In the genomic region with DNA sequence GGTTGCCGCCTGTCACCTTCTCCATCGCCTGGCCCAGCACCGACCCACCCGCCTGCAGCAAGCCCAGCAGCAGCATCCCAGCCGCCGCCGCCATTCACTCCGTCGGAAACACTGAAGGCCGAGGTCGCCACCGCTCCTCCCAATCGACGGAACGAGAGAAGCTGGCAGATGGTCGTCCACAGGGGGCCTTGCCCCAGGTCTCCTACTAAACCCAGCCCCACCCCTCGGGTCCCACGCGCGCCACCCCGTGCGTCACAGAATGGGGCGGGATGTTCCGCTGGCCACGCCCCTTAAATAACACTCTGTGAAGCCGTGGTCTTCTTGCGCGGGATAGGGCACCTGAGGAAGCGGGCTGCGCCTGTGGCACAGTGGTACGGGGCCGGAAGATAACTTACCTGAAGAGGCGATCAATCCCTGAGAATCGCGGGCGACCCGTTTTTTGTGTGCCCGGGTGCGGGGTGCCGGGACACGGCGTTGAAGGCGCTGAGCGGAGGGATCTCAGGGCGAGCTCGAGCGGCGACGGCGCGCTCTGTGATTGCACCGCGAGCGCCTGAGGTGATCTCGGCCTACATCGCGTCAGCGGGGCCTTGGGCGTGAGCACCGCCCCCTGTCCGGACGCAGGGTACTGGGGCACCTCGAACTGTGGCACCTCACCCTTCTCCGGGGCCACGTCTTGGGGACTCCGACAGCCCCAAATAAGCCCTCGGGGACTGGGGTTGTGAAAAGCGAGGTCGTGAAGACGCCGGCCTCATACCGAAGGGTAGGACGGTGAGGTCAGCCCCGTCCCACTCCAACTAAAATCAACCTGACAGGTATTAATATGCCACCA, we compare ENCODE assay signal across 8 cellular contexts. TPM values are rescaled to one million over a fixed set of nuclear protein-coding genes. Genes with fewer than 3 reads are reported as not detected.
DNase-seq lines count a peak whose midpoint lies in the region; ATAC-seq and TF ChIP-seq lines count a peak whose summit lies in the region.

Gene CYP51A1 (minus strand): TSS at position 207 of the 829 bp plus-strand sequence. CDS start 113 bp downstream, at position 94.

- no peaks in the 10 kb centered on the region for H3K9me3 ChIP-seq in heart right ventricle

- peak within 1 kb of the TSS; percentile 77 to 99 (median 89) for H3K4me3 ChIP-seq in heart right ventricle

- H3K4me3 Mint-ChIP-seq in type B pancreatic cell = peak within 1 kb of the TSS; percentile 99

- H3K9me3 Mint-ChIP-seq in type B pancreatic cell = no peaks in the 10 kb centered on the region

- DNase-seq in NCI-H1694 (lab: John Stamatoyannopoulos, UW) (peak; percentile 96), amniotic epithelial cell (ENCODE audit: low read depth) (peak; percentile 89), heart right ventricle (peak; percentile 91 to 95), posterior cingulate gyrus (peak; percentile 90 to 99 (median 94)), type B pancreatic cell (ENCODE audit: extremely low spot score, unreplicated experiment) (peak; percentile 93)

- peaks cover 14% of the 10 kb centered on the region for H3K36me3 Mint-ChIP-seq in type B pancreatic cell

- H3K36me3 ChIP-seq in heart right ventricle = peaks cover 0 to 20% (median 5%) of the 10 kb centered on the region in 9 donors

- H3K4me1 Mint-ChIP-seq in type B pancreatic cell (ENCODE audit: unreplicated experiment) = peaks cover 35% of the 10 kb centered on the region

- no peaks in the 10 kb centered on the region for H3K27me3 ChIP-seq in heart right ventricle

- H3K27ac Mint-ChIP-seq in type B pancreatic cell = peak within 1 kb of the TSS; percentile 100

- intact Hi-C loops in T-helper 1 cell treated with Interleukin-12 subunit alpha and Interleukin-12 subunit beta and Interleukin-4 antibody, amounts not matched to agents 30 ng/mL and 1 ng/mL, for 36 hours (cut with micrococcal nuclease) = loop anchor here (1.0 to 10.0 kb wide), 16 partner anchors 44 to 1887 kb away; partner anchors contain the start of genes AKAP9, ANKIB1, BET1 and CDK6
- intact Hi-C loops in heart right ventricle (cut with DNase I) = loop anchor here in 3 of 10 donors (2.0 to 10.0 kb wide), 3 partner anchors 44 to 313 kb away; partner anchors contain the start of genes GATAD1 (in 3 of the 3) and LRRD1 (in 1 of the 3)
- intact Hi-C loops in posterior cingulate gyrus (cut with DNase I) = loop anchor here (2.0 to 5.0 kb wide), 4 partner anchors 44 to 313 kb away; partner anchors contain the start of genes AKAP9, ANKIB1, GATAD1 and KRIT1

- TF ChIP-seq CTCF in heart right ventricle (IDR thresholded peaks at IDR 0.05) (peak in 4 of 9 donors; percentile 11 to 27 (median 20)), type B pancreatic cell (conservative IDR thresholded peaks at IDR 0.05) (peak; percentile 23)

- peak; percentile 85 for ATAC-seq in GM18498 (IDR thresholded peaks at IDR 0.05; ENCODE audit: unreplicated experiment)
- peak; percentile 86 for ATAC-seq in HG02885 (IDR thresholded peaks at IDR 0.05; ENCODE audit: poor library complexity, unreplicated experiment)
- ATAC-seq in heart right ventricle = peak; percentile 96 to 98 (median 98)

- no peaks in the 10 kb centered on the region for H3K27me3 Mint-ChIP-seq in type B pancreatic cell

- H3K27ac ChIP-seq in heart right ventricle = peak within 1 kb of the TSS; percentile 90 to 99 (median 94)

- peaks cover 0 to 26% (median 16%) of the 10 kb centered on the region in 9 donors for H3K4me1 ChIP-seq in heart right ventricle

- 1% methylated on average over 73 to 74 of the region's 74 CpGs for WGBS in heart right ventricle, 2 donors

RNA-seq across cellular contexts. Expression of gene CYP51A1, which starts in this region (rescaled TPM):
- total RNA-seq in T-helper 1 cell treated with Interleukin-12 subunit alpha and Interleukin-12 subunit beta and Interleukin-4 antibody, amounts not matched to agents 30 ng/mL and 1 ng/mL, for 36 hours = 47.2 and 52.7 TPM in 2 replicates
- total RNA-seq in heart right ventricle (10 to 100 TPM; 20.3 to 45.5 (median 27.0) TPM), type B pancreatic cell (ENCODE audit: low replicate concordance) (82.8 and 83.0 TPM in 2 replicates)
- 10 to 100 TPM in 1 of 2 donors, 1 to 10 TPM in 1; 5.8 to 22.1 TPM for polyA plus RNA-seq in heart right ventricle

Comparison
In these comparisons a context has a peak if more than half of its experiments do, and no peak if none do; other contexts are left out.
1. Peak in every context shown above with its lines: DNase-seq, ATAC-seq, H3K4me3 ChIP-seq and H3K27ac ChIP-seq.